In the genomic region with DNA sequence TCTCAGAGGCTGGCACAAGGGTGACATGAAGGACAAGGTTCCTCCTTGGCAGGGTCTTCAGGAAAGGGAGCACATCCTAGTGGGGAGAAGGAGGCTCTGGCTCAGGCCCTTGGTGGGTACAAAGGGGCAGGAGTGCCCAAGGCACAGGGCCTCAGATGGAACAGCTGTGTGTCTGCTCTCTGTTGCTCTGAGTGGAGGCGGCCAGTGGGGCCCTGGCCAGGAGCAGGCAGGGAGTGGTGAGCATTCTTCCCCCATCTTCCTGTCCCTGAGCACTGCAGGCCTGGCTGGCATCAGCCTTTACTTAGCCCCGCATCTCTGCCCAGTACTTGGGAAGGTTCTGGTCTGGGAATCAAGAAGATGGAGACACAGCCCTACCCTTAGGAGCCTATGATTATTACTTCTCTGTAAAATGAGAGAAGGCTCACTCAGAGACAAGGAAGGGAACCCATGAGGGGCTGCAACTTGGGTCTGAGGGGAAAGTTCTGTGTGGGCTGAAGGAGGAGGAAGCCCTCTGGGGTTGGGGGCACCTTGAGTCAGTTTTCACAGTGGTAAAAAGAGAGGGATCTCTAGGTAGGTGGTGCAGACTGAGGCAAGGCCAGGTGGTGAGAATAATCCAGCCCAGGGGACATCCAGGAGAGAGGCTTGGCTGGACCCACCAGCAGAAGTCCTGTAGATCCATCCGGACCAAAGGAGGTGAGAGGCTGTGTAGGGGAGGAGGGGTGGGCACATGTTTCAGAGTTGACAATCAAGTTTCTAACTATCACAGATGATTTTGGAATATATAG, we compare ENCODE assay signal across 25 cellular contexts.
"Had no signal": no experiment of that assay in that cellular context is flagged by ENCODE, and none has a peak within 500 bp of the region (broad histone marks: within the 10 kb centered on the region; RNA-seq: fewer than 3 reads in every experiment).

No MANE protein-coding gene starts in this region.

- H3K4me1 Mint-ChIP-seq: endodermal cell; immature natural killer cell; naive B cell; neural crest cell; stimulated activated naive B cell treated with anti-CD40 and anti-IgM and Interleukin-4, amounts not matched to agents 10 μg/mL and 1 μg/mL and 100 μg/mL, for 72 hours had no signal

- H3K36me3 ChIP-seq: colonic mucosa, lower lobe of right lung, neutrophil, prostate gland, sigmoid colon, spleen, transverse colon, upper lobe of right lung, uterus had no signal

- H3K9me3 ChIP-seq: colonic mucosa, lower lobe of right lung, mucosa of descending colon, neutrophil, prostate gland, sigmoid colon, spleen, transverse colon, upper lobe of right lung, uterus had no signal

- DNase-seq: colonic mucosa; effector CD8-positive, alpha-beta T cell; endodermal cell; hypothalamus; immature natural killer cell; islet precursor cell; left ventricle myocardium superior; lower lobe of right lung; mucosa of descending colon; naive B cell; sigmoid colon; spleen; stimulated activated CD4-positive, alpha-beta T cell treated with anti-CD3 and anti-CD28 coated beads, Interleukin-4, amount 100 ng/mL, for 4 hours; stimulated activated naive B cell treated with anti-CD40 and anti-IgM and Interleukin-4, amounts not matched to agents 10 μg/mL and 1 μg/mL and 100 μg/mL, for 72 hours; transverse colon; upper lobe of right lung; uterus had no signal

- H3K27ac ChIP-seq: colonic mucosa, lower lobe of right lung, neutrophil, prostate gland, sigmoid colon, transverse colon, upper lobe of right lung, uterus had no signal

- H3K4me3 Mint-ChIP-seq: dendritic cell treated with granulocyte-macrophage colony-stimulating factor and Interleukin-4, amounts not matched to agents 40 ng/mL and 50 ng/mL, for 4 days; endodermal cell; immature natural killer cell; mesothelial cell of epicardium; naive B cell; natural killer cell treated with Interleukin-12 subunit alpha and Interleukin-12 subunit beta and Interleukin-15 and Interleukin-18, amount 100 ng/mL, for 72 hours; neural crest cell; stimulated activated naive B cell treated with anti-CD40 and anti-IgM and Interleukin-4, amounts not matched to agents 10 μg/mL and 1 μg/mL and 100 μg/mL, for 72 hours; stimulated activated naive CD8-positive, alpha-beta T cell treated with anti-CD3 and anti-CD28 coated beads, Interleukin-15, Interleukin-2, amounts not matched to agents 100 ng/mL and 50 ng/mL, for 24 hours had no signal

- H3K9me3 Mint-ChIP-seq: dendritic cell treated with granulocyte-macrophage colony-stimulating factor and Interleukin-4, amounts not matched to agents 40 ng/mL and 50 ng/mL, for 4 days; endodermal cell; immature natural killer cell had no signal

- ATAC-seq: left ventricle myocardium superior; lower lobe of right lung; mucosa of descending colon; stimulated activated naive B cell treated with anti-CD40 and anti-IgM and Interleukin-4, amounts not matched to agents 10 μg/mL and 1 μg/mL and 100 μg/mL, for 72 hours; upper lobe of right lung had no signal

- H3K4me1 ChIP-seq: colonic mucosa, lower lobe of right lung, prostate gland, sigmoid colon, spleen, transverse colon, upper lobe of right lung, uterus had no signal

- H3K27ac Mint-ChIP-seq: dendritic cell treated with granulocyte-macrophage colony-stimulating factor and Interleukin-4, amounts not matched to agents 40 ng/mL and 50 ng/mL, for 4 days; endodermal cell; immature natural killer cell; mesothelial cell of epicardium; natural killer cell treated with Interleukin-12 subunit alpha and Interleukin-12 subunit beta and Interleukin-15 and Interleukin-18, amount 100 ng/mL, for 72 hours; stimulated activated naive B cell treated with anti-CD40 and anti-IgM and Interleukin-4, amounts not matched to agents 10 μg/mL and 1 μg/mL and 100 μg/mL, for 72 hours; stimulated activated naive CD8-positive, alpha-beta T cell treated with anti-CD3 and anti-CD28 coated beads, Interleukin-15, Interleukin-2, amounts not matched to agents 100 ng/mL and 50 ng/mL, for 24 hours had no signal

- H3K36me3 Mint-ChIP-seq: immature natural killer cell; mesothelial cell of epicardium; naive B cell; natural killer cell treated with Interleukin-12 subunit alpha and Interleukin-12 subunit beta and Interleukin-15 and Interleukin-18, amount 100 ng/mL, for 72 hours; stimulated activated naive B cell treated with anti-CD40 and anti-IgM and Interleukin-4, amounts not matched to agents 10 μg/mL and 1 μg/mL and 100 μg/mL, for 72 hours had no signal

- H3K4me3 ChIP-seq: colonic mucosa, lower lobe of right lung, mucosa of descending colon, prostate gland, sigmoid colon, skin epidermis, spleen, transverse colon, upper lobe of right lung, uterus had no signal

- H3K27me3 ChIP-seq: colonic mucosa, sigmoid colon, spleen, transverse colon, upper lobe of right lung, uterus had no signal

- H3K27me3 Mint-ChIP-seq: stimulated activated naive B cell treated with anti-CD40 and anti-IgM and Interleukin-4, amounts not matched to agents 10 μg/mL and 1 μg/mL and 100 μg/mL, for 72 hours had no signal
